Comparison of ENCODE assay signal across 14 cellular contexts in genomic region chr15:55530861-55531313, GRCh38. TPM values are rescaled to one million over a fixed set of nuclear protein-coding genes. Genes with fewer than 3 reads are reported as not detected.
DNase-seq lines count a peak whose midpoint lies in the region; ATAC-seq, FAIRE-seq and TF ChIP-seq lines count a peak whose summit lies in the region.
"Had no signal": no experiment of that assay in that cellular context is flagged by ENCODE, and none has a peak within 500 bp of the region (broad histone marks: within the 10 kb centered on the region; RNA-seq: fewer than 3 reads in every experiment).

No MANE protein-coding gene starts in this region.

- intact Hi-C loops in GM12878 (cut with micrococcal nuclease; ENCODE audit: unreplicated experiment): no loop called here

- no peak overlapping the region for H3K4me3 ChIP-seq in GM12878
- H3K4me3 ChIP-seq: mucosa of descending colon, spleen had no signal

- H3K4me1 Mint-ChIP-seq in activated CD4-positive, alpha-beta T cell treated with anti-CD3 and anti-CD28 coated beads, Interleukin-2, amount 10 ng/mL, durations not matched to agents 7 days and 5 days: peaks cover 5% of the 10 kb centered on the region

- H3K9me3 ChIP-seq in GM12878 (replicated peaks; ENCODE audit: control insufficient read depth, insufficient read depth, low read length): no peaks in the 10 kb centered on the region
- H3K9me3 ChIP-seq: mucosa of descending colon, spleen had no signal

- peaks cover 4% of the 10 kb centered on the region for H3K27me3 Mint-ChIP-seq in activated CD4-positive, alpha-beta T cell treated with anti-CD3 and anti-CD28 coated beads, Interleukin-2, amount 10 ng/mL, durations not matched to agents 7 days and 5 days

- no peaks in the 10 kb centered on the region for H3K79me2 ChIP-seq in GM12878 (ENCODE audit: control insufficient read depth, insufficient read depth, low read length)

- no peak overlapping the region for H3K27ac Mint-ChIP-seq in activated CD4-positive, alpha-beta T cell treated with anti-CD3 and anti-CD28 coated beads, Interleukin-2, amount 10 ng/mL, durations not matched to agents 7 days and 5 days
- H3K27ac Mint-ChIP-seq: CD8-positive, alpha-beta memory T cell had no signal

- no peaks in the 10 kb centered on the region for H3K9me3 Mint-ChIP-seq in activated CD4-positive, alpha-beta T cell treated with anti-CD3 and anti-CD28 coated beads, Interleukin-2, amount 10 ng/mL, durations not matched to agents 7 days and 5 days
- H3K9me3 Mint-ChIP-seq: activated T-cell treated with anti-CD3 and anti-CD28 coated beads, Interleukin-2, amount 50 U/mL, for 4 hours; central memory CD8-positive, alpha-beta T cell had no signal

- TF ChIP-seq POLR2A in GM12878 (IDR thresholded peaks at IDR 0.05; ENCODE audit: low read depth, low read length): no peak

- no peaks in the 10 kb centered on the region for H3K36me3 ChIP-seq in GM12878 (ENCODE audit: control insufficient read depth in 2 of 2, insufficient read depth in 2 of 2, low read length in 1 of 2)
- H3K36me3 ChIP-seq: spleen had no signal

- H2AFZ ChIP-seq in GM12878 (ENCODE audit: control insufficient read depth, low read depth, low read length): peak overlapping the region; percentile 52; the same call in 1 of the 2 replicates

- RAD21 ChIA-PET in GM12878 (lab: Charles Lee; ENCODE audit: unreplicated experiment): no interaction called here

- WGBS in GM12878 (ENCODE audit: insufficient coverage, insufficient replicate concordance, low lambda C conversion rate, missing lambda C conversion rate): 4% methylated on average over 4 of the region's 4 CpGs

- TF ChIP-seq CTCF in GM12878 (IDR thresholded peaks at IDR 0.05 in 2 of 3, conservative IDR thresholded peaks at IDR 0.05 in 1 of 3; ENCODE audit: control insufficient read depth in 2 of 3, extremely low read depth in 1 of 3, insufficient read depth in 1 of 3, low read depth in 3 of 3, low read length in 3 of 3): no peak

- CTCF ChIA-PET in GM12878 (lab: Yijun Ruan, JAX): interaction anchor here (0.6 to 2.7 kb wide), 4 partner anchors 109 to 440 kb away, joined by 3 to 9 read pairs (median 4); no protein-coding TSS in a partner anchor
- CTCF ChIA-PET in activated CD4-positive, alpha-beta T cell treated with anti-CD3 and anti-CD28 coated beads, Interleukin-2, amount 10 ng/mL, durations not matched to agents 7 days and 5 days (lab: Charles Lee): interaction anchor here (0.5 to 1.6 kb wide), 3 partner anchors 14 to 600 kb away, joined by 3 to 6 read pairs (median 3); no protein-coding TSS in a partner anchor

- FAIRE-seq in GM12878 (lab: Jason Lieb, UNC): no peak

- H3K9ac ChIP-seq in GM12878 (ENCODE audit: control insufficient read depth, insufficient read depth, low read length): no peak overlapping the region

- peak; percentile 20; the same call in 2 of the 3 replicates for ATAC-seq in GM12878
- ATAC-seq: activated T-cell treated with anti-CD3 and anti-CD28 coated beads, Interleukin-2, amount 50 U/mL, for 4 hours; mucosa of descending colon had no signal

- no peak for TF ChIP-seq EP300 in GM12878 (IDR thresholded peaks at IDR 0.05; ENCODE audit: borderline replicate concordance in 1 of 2, control insufficient read depth in 1 of 2, low read depth in 2 of 2, low read length in 2 of 2)

- SMC1A ChIA-PET in GM12878 (lab: Charles Lee; ENCODE audit: uncharacterized antibody, unreplicated experiment): interaction anchor here (0.7 to 0.9 kb wide), 2 partner anchors 9 to 113 kb away, joined by 3 to 5 read pairs; no protein-coding TSS in a partner anchor

- H3K27ac ChIP-seq in GM12878 (ENCODE audit: control insufficient read depth, insufficient read depth): no peak overlapping the region
- H3K27ac ChIP-seq: spleen had no signal

- in situ Hi-C loops in GM12878 (cut with MboI): no loop called here

- no peaks in the 10 kb centered on the region for H3K36me3 Mint-ChIP-seq in activated CD4-positive, alpha-beta T cell treated with anti-CD3 and anti-CD28 coated beads, Interleukin-2, amount 10 ng/mL, durations not matched to agents 7 days and 5 days (ENCODE audit: low read depth)

- H4K20me1 ChIP-seq in GM12878 (ENCODE audit: control insufficient read depth, insufficient read depth): no peaks in the 10 kb centered on the region

- H3K4me1 ChIP-seq in GM12878 (ENCODE audit: control insufficient read depth, insufficient read depth, low read length): no peaks in the 10 kb centered on the region
- H3K4me1 ChIP-seq: spleen had no signal

- no peak overlapping the region for H3K4me3 Mint-ChIP-seq in activated CD4-positive, alpha-beta T cell treated with anti-CD3 and anti-CD28 coated beads, Interleukin-2, amount 10 ng/mL, durations not matched to agents 7 days and 5 days
- H3K4me3 Mint-ChIP-seq: activated T-cell treated with anti-CD3 and anti-CD28 coated beads, Interleukin-2, amount 50 U/mL, for 4 hours; CD8-positive, alpha-beta memory T cell; central memory CD8-positive, alpha-beta T cell had no signal

- BruUV-seq in GM12878 (replicated peaks; lab: Mats Ljungman, UMichigan): no TSS peak

- TF ChIP-seq RAD21 in GM12878 (IDR thresholded peaks at IDR 0.05; ENCODE audit: insufficient read depth, low read depth, low read length): no peak

- POLR2A ChIA-PET in GM12878 (lab: Charles Lee): no interaction called here
- POLR2A ChIA-PET in activated CD4-positive, alpha-beta T cell treated with anti-CD3 and anti-CD28 coated beads, Interleukin-2, amount 10 ng/mL, durations not matched to agents 7 days and 5 days (lab: Charles Lee): no interaction called here

- no peaks in the 10 kb centered on the region for H3K27me3 ChIP-seq in GM12878 (replicated peaks in 1 of 2; ENCODE audit: control insufficient read depth in 2 of 2, insufficient read depth in 2 of 2, low read length in 1 of 2)

- DNase-seq in AG08395 (ENCODE audit: low spot score): peak; percentile 14
- DNase-seq in HK-2 (ENCODE audit: unreplicated experiment): peak; percentile 30
- DNase-seq in GM12878 (ENCODE audit: low read depth, low spot score): no peak
- peak; percentile 57 for DNase-seq in left kidney (ENCODE audit: low read depth, low spot score)
- no peak for DNase-seq in NK-92 treated with Interleukin-12 subunit alpha and Interleukin-12 subunit beta, amount 100 ng/mL, for 24 hours (lab: John Stamatoyannopoulos, UW)
- no peak for DNase-seq in OCI-M1 (lab: John Stamatoyannopoulos, UW)
- DNase-seq in T-helper 1 cell: no peak
- DNase-seq in activated CD4-positive, alpha-beta T cell treated with anti-CD3 and anti-CD28 coated beads, Interleukin-2, amount 10 ng/mL, durations not matched to agents 7 days and 5 days: no peak
- DNase-seq: activated T-cell treated with anti-CD3 and anti-CD28 coated beads, Interleukin-2, amount 50 U/mL, for 4 hours; CD8-positive, alpha-beta memory T cell; mucosa of descending colon; NCI-H1048; spleen had no signal

- no peak overlapping the region for H3K4me2 ChIP-seq in GM12878 (ENCODE audit: control insufficient read depth, insufficient read depth)

RNA-seq across cellular contexts. Expression of gene DNAAF4, which starts 22.9 kb away (rescaled TPM):
- 3.1 and 7.0 TPM in 2 replicates for total RNA-seq in GM12878 (2013; cell fraction: nucleolus; rRNA removed)
- total RNA-seq in GM12878 (2014; rRNA removed): 0.22 TPM in 1 of 2 replicates, not detected in the other
- total RNA-seq in GM12878 (2014; rRNA removed; fragmentation: Illumina TruSeq; extraction: Trizol): 0.31 and 0.78 TPM in 2 replicates
- total RNA-seq in GM12878 (2021): 0.33 TPM in 1 of 2 replicates, not detected in the other
- polyA plus RNA-seq in GM12878 (2011; ENCODE audit: low read depth): 0.25 TPM
- 0.14 TPM in 1 of 2 replicates, not detected in the other for polyA plus RNA-seq in GM12878 (2011; rRNA removed)
- not detected in 2 replicates for polyA plus RNA-seq in GM12878 (2011; cell fraction: cytosol; rRNA removed)
- not detected in 2 replicates for polyA plus RNA-seq in GM12878 (2011; cell fraction: nucleus; rRNA removed)
- polyA plus RNA-seq in GM12878 (2012): 0.28 TPM in 1 of 2 replicates, not detected in the other
- polyA plus RNA-seq in GM12878 (2014; fragmentation: Illumina TruSeq; extraction: Trizol): 0.32 and 1.00 TPM in 2 replicates
- 1 to 10 TPM in 1 of 2 experiments, under 1 TPM in 1; 0.37 to 1.2 TPM for polyA plus RNA-seq in GM12878 (2014; fragmentation: Nextera tagmentation; extraction: Ambion mirVana)
- polyA plus RNA-seq in GM12878 (2014; rRNA removed): 0.19 and 0.41 TPM in 2 replicates
- polyA plus RNA-seq in GM12878 (2016; fragmentation: Nextera tagmentation; extraction: Ambion mirVana): 1 to 10 TPM in 1 of 2 experiments, under 1 TPM in 1; 0.80 to 1.9 TPM
- not detected in 2 replicates for polyA minus RNA-seq in GM12878 (2011; rRNA and poly(A)+ RNA removed)
- not detected in 2 replicates for polyA minus RNA-seq in GM12878 (2011; cell fraction: cytosol; rRNA and poly(A)+ RNA removed)
- not detected in 2 replicates for polyA minus RNA-seq in GM12878 (2011; cell fraction: nucleus; rRNA and poly(A)+ RNA removed)
- total RNA-seq in activated CD4-positive, alpha-beta T cell treated with anti-CD3 and anti-CD28 coated beads, Interleukin-2, amount 10 ng/mL, durations not matched to agents 7 days and 5 days: not detected
- polyA plus RNA-seq: CD8-positive, alpha-beta memory T cell had no signal

RNA-seq across cellular contexts. Expression of gene PYGO1, which starts 57.3 kb away (rescaled TPM):
- not detected in 2 replicates for total RNA-seq in GM12878 (2013; cell fraction: nucleolus; rRNA removed)
- total RNA-seq in GM12878 (2014; rRNA removed) (not detected in 2 replicates), GM12878 (2014; rRNA removed; fragmentation: Illumina TruSeq; extraction: Trizol) (not detected in 2 replicates), GM12878 (2021) (not detected in 2 replicates)
- polyA plus RNA-seq in GM12878 (2011; ENCODE audit: low read depth): not detected
- polyA plus RNA-seq in GM12878 (2011; rRNA removed) (not detected in 2 replicates), GM12878 (2014; fragmentation: Illumina TruSeq; extraction: Trizol) (0.01 TPM in 1 of 2 replicates, not detected in the other), GM12878 (2014; fragmentation: Nextera tagmentation; extraction: Ambion mirVana) (not detected), GM12878 (2014; rRNA removed) (not detected in 2 replicates), GM12878 (2016; fragmentation: Nextera tagmentation; extraction: Ambion mirVana) (not detected)
- not detected in 2 replicates for polyA plus RNA-seq in GM12878 (2011; cell fraction: cytosol; rRNA removed)
- not detected in 2 replicates for polyA plus RNA-seq in GM12878 (2011; cell fraction: nucleus; rRNA removed)
- not detected in 2 replicates for polyA plus RNA-seq in GM12878 (2012)
- not detected in 2 replicates for polyA minus RNA-seq in GM12878 (2011; rRNA and poly(A)+ RNA removed)
- polyA minus RNA-seq in GM12878 (2011; cell fraction: cytosol; rRNA and poly(A)+ RNA removed): not detected in 2 replicates
- polyA minus RNA-seq in GM12878 (2011; cell fraction: nucleus; rRNA and poly(A)+ RNA removed): not detected in 2 replicates
- under 1 TPM in 1 of 2 experiments, not detected in 1; 0.06 TPM for total RNA-seq in activated CD4-positive, alpha-beta T cell treated with anti-CD3 and anti-CD28 coated beads, Interleukin-2, amount 10 ng/mL, durations not matched to agents 7 days and 5 days
- polyA plus RNA-seq: CD8-positive, alpha-beta memory T cell had no signal

Comparison
In these comparisons a context has a peak if more than half of its experiments do, and no peak if none do; other contexts are left out.
1. DNase-seq: peak in AG08395 (single experiment), HK-2 (single experiment) and left kidney (single experiment); none in GM12878 (single experiment), NK-92 treated with Interleukin-12 subunit alpha and Interleukin-12 subunit beta, amount 100 ng/mL, for 24 hours (single experiment), OCI-M1 (single experiment), T-helper 1 cell (0 of 5) and activated CD4-positive, alpha-beta T cell treated with anti-CD3 and anti-CD28 coated beads, Interleukin-2, amount 10 ng/mL, durations not matched to agents 7 days and 5 days (single experiment).